In the genomic region with DNA sequence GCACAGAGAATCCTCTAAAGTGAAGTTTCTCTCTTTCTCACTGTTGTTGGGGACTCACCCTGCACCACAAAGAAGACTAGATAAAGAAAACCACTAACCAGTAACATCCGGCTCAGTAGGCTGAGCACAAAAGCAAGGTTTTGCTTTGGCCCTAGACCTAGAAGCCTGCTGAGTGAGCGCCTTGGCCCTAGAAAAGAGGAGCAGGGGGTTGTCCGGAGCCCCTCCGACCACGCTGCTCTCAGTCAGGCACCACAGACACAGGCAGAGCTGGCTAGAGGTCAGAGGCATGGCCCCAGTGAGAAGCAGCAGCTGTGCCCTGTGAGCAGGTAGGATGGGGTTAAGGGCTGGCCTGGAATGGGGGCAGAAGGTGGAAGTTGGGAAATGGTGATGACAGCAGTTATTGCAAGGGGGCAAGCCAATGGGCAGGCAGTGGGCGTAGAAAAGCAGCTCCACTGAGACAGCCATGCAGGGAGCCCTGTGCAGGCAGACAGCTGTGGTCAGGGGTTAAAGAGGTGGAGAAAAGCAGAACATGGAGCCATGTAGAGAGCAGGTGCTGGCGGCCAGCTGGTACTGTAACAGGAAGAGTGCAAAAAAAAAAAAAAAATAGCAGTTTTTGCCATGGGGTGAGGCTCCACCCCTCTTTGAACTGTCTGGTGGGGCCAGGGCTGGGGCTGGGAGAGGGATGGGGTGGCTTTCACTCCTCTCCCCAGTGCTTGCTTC, we compare ENCODE assay signal across 9 cellular contexts. TPM values are rescaled to one million over a fixed set of nuclear protein-coding genes. Genes with fewer than 3 reads are reported as not detected.
DNase-seq lines count a peak whose midpoint lies in the region; ATAC-seq, FAIRE-seq and TF ChIP-seq lines count a peak whose summit lies in the region.
"Had no signal": no experiment of that assay in that cellular context is flagged by ENCODE, and none has a peak within 500 bp of the region (broad histone marks: within the 10 kb centered on the region; RNA-seq: fewer than 3 reads in every experiment).

No MANE protein-coding gene starts in this region.

- H3K27me3 ChIP-seq in OCI-LY3 (ENCODE audit: low read depth, low read length) (peaks cover 12% of the 10 kb centered on the region), small intestine (ENCODE audit: control insufficient read depth in 2 of 2, insufficient read depth in 2 of 2, low read length in 2 of 2) (no peaks in the 10 kb centered on the region)

- peak overlapping the region; percentile 64 for H2AFZ ChIP-seq in OCI-LY3 (ENCODE audit: low read depth, low read length)

- no peaks in the 10 kb centered on the region for H3K36me3 Mint-ChIP-seq in activated naive CD4-positive, alpha-beta T cell treated with anti-CD3 and anti-CD28 coated beads, Interleukin-2, amount 50 U/mL, for 72 hours

- H3K9ac ChIP-seq in OCI-LY3 (ENCODE audit: low read length) = peak overlapping the region; percentile 55

- H3K79me2 ChIP-seq in OCI-LY3 (ENCODE audit: low read length) = no peaks in the 10 kb centered on the region

- peak overlapping the region; percentile 61 for H3K4me3 ChIP-seq in OCI-LY3 (ENCODE audit: low read length)
- H3K4me3 ChIP-seq in small intestine (ENCODE audit: low read depth in 1 of 2, low read length in 2 of 2) = peak overlapping the region in 1 of 2 donors; percentile 24
- H3K4me3 ChIP-seq: A549 had no signal

- peak overlapping the region; percentile 41 to 65 for H3K27ac Mint-ChIP-seq in activated naive CD4-positive, alpha-beta T cell treated with anti-CD3 and anti-CD28 coated beads, Interleukin-2, amount 50 U/mL, for 72 hours

- H3K9me3 Mint-ChIP-seq in activated naive CD4-positive, alpha-beta T cell treated with anti-CD3 and anti-CD28 coated beads, Interleukin-2, amount 50 U/mL, for 72 hours = no peaks in the 10 kb centered on the region

- H3K36me3 ChIP-seq in OCI-LY3 (replicated peaks; ENCODE audit: low read depth, low read length) (no peaks in the 10 kb centered on the region), small intestine (ENCODE audit: control insufficient read depth in 2 of 2, insufficient read depth in 2 of 2, low read length in 2 of 2) (no peaks in the 10 kb centered on the region)

- H3K9me3 ChIP-seq in OCI-LY3 (ENCODE audit: insufficient read depth, low read length) = no peaks in the 10 kb centered on the region
- H3K9me3 ChIP-seq in small intestine (ENCODE audit: control insufficient read depth, low read depth) = no peaks in the 10 kb centered on the region
- H3K9me3 ChIP-seq: A549 had no signal

- FAIRE-seq in small intestine (lab: Jason Lieb, UNC) = no peak
- FAIRE-seq: A549 had no signal

- DNase-seq in NCI-H1694 treated with DMSO at 0.1 percent for 48 hours (lab: John Stamatoyannopoulos, UW) (peak; percentile 14), NCI-H1694 (lab: John Stamatoyannopoulos, UW) (no peak), small intestine (peak; percentile 55), GM03348 (ENCODE audit: low spot score) (no peak), ureter (ENCODE audit: low spot score) (no peak)
- peak in 1 of 2 donors; percentile 48 for DNase-seq in activated naive CD4-positive, alpha-beta T cell treated with anti-CD3 and anti-CD28 coated beads, Interleukin-2, amount 50 U/mL, for 72 hours (ENCODE audit: low spot score in 2 of 2)

- peak; percentile 80 for ATAC-seq in HG02981 (IDR thresholded peaks at IDR 0.05; ENCODE audit: unreplicated experiment)
- ATAC-seq in activated naive CD4-positive, alpha-beta T cell treated with anti-CD3 and anti-CD28 coated beads, Interleukin-2, amount 50 U/mL, for 72 hours = peak; percentile 91 to 93
- ATAC-seq: A549 had no signal

- WGBS in small intestine, 3 donors = 55 to 68% (median 64%) methylated on average over 7 of the region's 7 CpGs

- no peak for TF ChIP-seq CTCF in OCI-LY3 (IDR thresholded peaks at IDR 0.05; ENCODE audit: low read depth, low read length)

- no peaks in the 10 kb centered on the region for H4K20me1 ChIP-seq in OCI-LY3 (ENCODE audit: insufficient read depth, low read length)

- peak overlapping the region; percentile 90 for H3K4me2 ChIP-seq in OCI-LY3 (ENCODE audit: low read length)
- H3K4me2 ChIP-seq: A549 had no signal

- H3K4me1 ChIP-seq in OCI-LY3 (ENCODE audit: low read length) = peaks cover 51% of the 10 kb centered on the region
- H3K4me1 ChIP-seq in small intestine (ENCODE audit: control insufficient read depth in 2 of 2, insufficient read depth in 1 of 2, low read depth in 1 of 2, low read length in 1 of 2) = peaks cover 0 to 9% of the 10 kb centered on the region in 2 donors
- H3K4me1 ChIP-seq: A549 had no signal

- H3K27ac ChIP-seq in OCI-LY3 (ENCODE audit: low read length) = peak overlapping the region; percentile 80
- H3K27ac ChIP-seq in small intestine (ENCODE audit: low read depth in 1 of 2, low read length in 1 of 2) = peak overlapping the region in 1 of 2 donors; percentile 75
- H3K27ac ChIP-seq: A549 had no signal

RNA-seq across cellular contexts. Expression of gene SLC14A1, which starts 36.9 kb away (rescaled TPM):
- total RNA-seq in activated naive CD4-positive, alpha-beta T cell treated with anti-CD3 and anti-CD28 coated beads, Interleukin-2, amount 50 U/mL, for 72 hours = under 1 TPM; 0.14 to 0.54 TPM
- 1 to 10 TPM in 1 of 3 donors, not detected in 2; 1.3 TPM for polyA plus RNA-seq in small intestine
- total RNA-seq in ureter = 136 TPM

Comparison
In these comparisons a context has a peak if more than half of its experiments do, and no peak if none do; other contexts are left out.
1. DNase-seq: peak in NCI-H1694 treated with DMSO at 0.1 percent for 48 hours (single experiment) and small intestine (single experiment); none in NCI-H1694 (single experiment), GM03348 (single experiment) and ureter (single experiment).
2. RNA of gene SLC14A1, which starts 36.9 kb away (total RNA-seq): 136 TPM in ureter (single experiment); 0.14 to 0.54 TPM in activated naive CD4-positive, alpha-beta T cell treated with anti-CD3 and anti-CD28 coated beads, Interleukin-2, amount 50 U/mL, for 72 hours; every median in the first group is over 10 times any median in the second.